In the genomic region with DNA sequence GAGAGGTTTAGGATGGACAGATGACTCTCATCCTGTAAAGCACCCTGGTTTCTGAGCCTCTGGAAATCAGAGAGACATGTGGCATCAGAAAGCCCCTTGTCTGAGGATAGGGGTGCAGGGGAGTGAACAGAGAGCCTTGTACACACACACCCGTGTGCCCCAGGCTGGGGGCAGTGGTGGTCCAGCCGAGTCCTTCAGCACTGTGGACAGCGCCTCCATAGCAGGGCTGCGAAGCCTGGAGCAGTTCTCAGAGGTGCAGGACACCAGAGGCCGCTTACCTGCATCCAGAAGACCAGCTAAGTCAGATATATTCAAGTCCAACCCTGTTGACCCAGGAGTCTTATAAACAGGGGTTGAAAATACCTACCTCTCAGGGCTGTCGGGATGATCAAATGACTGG, we compare ENCODE assay signal across 21 cellular contexts. TPM values are rescaled to one million over a fixed set of nuclear protein-coding genes. Genes with fewer than 3 reads are reported as not detected.
DNase-seq lines count a peak whose midpoint lies in the region; ATAC-seq and TF ChIP-seq lines count a peak whose summit lies in the region.
"Had no signal": no experiment of that assay in that cellular context is flagged by ENCODE, and none has a peak within 500 bp of the region (broad histone marks: within the 10 kb centered on the region; RNA-seq: fewer than 3 reads in every experiment).

No MANE protein-coding gene starts in this region.

- H3K9me3 ChIP-seq in right atrium auricular region: no peaks in the 10 kb centered on the region
- no peaks in the 10 kb centered on the region for H3K9me3 ChIP-seq in RWPE2 (ENCODE audit: severe bottlenecking)
- H3K9me3 ChIP-seq in right cardiac atrium (ENCODE audit: control insufficient read depth, low read length): no peaks in the 10 kb centered on the region
- H3K9me3 ChIP-seq: left lung, mucosa of descending colon had no signal

- no peak overlapping the region for H3K27ac ChIP-seq in right atrium auricular region
- H3K27ac ChIP-seq in RWPE2 (ENCODE audit: poor library complexity, severe bottlenecking): no peak overlapping the region
- no peak overlapping the region for H3K27ac ChIP-seq in right cardiac atrium (ENCODE audit: low read length)
- H3K27ac ChIP-seq: left lung had no signal

- WGBS in right cardiac atrium: 41% methylated on average over 6 of the region's 6 CpGs

- H3K4me1 ChIP-seq in right atrium auricular region (peaks cover 0 to 10% of the 10 kb centered on the region in 2 donors), RWPE2 (ENCODE audit: insufficient read depth, poor library complexity, severe bottlenecking) (no peaks in the 10 kb centered on the region), right cardiac atrium (ENCODE audit: control insufficient read depth, insufficient read depth, low read length) (no peaks in the 10 kb centered on the region)

- peak; percentile 37 for ATAC-seq in Right ventricle myocardium inferior
- ATAC-seq in RWPE2 (ENCODE audit: low read depth): peak; percentile 42; the same call in 1 of the 3 replicates
- ATAC-seq in right cardiac atrium: no peak
- ATAC-seq: left lung, mucosa of descending colon had no signal

- H3K27me3 ChIP-seq in right atrium auricular region (no peaks in the 10 kb centered on the region), RWPE2 (ENCODE audit: insufficient read depth, poor library complexity, severe bottlenecking) (no peaks in the 10 kb centered on the region), right cardiac atrium (ENCODE audit: control insufficient read depth, insufficient read depth) (no peaks in the 10 kb centered on the region)

- intact Hi-C loops in Right ventricle myocardium inferior (cut with DNase I) (no loop called here), right cardiac atrium (cut with DNase I) (loop anchor here in 1 of 4 donors (10.0 kb wide), 1 partner anchor 77 kb away; no protein-coding TSS in a partner anchor)

- H3K36me3 ChIP-seq in right atrium auricular region (no peaks in the 10 kb centered on the region), RWPE2 (ENCODE audit: low read depth) (no peaks in the 10 kb centered on the region)
- H3K36me3 ChIP-seq: left lung had no signal

- peak; percentile 16 for DNase-seq in Right ventricle myocardium inferior (ENCODE audit: missing footprints)
- no peak for DNase-seq in right atrium auricular region (ENCODE audit: low spot score)
- DNase-seq in RWPE2 (ENCODE audit: low spot score): no peak
- DNase-seq in right cardiac atrium: peak in 2 of 3 donors; percentile 31 to 54
- DNase-seq in retina: peak; percentile 58
- no peak for DNase-seq in occipital lobe (lab: John Stamatoyannopoulos, UW)
- DNase-seq in DMS53 (lab: John Stamatoyannopoulos, UW): no peak
- no peak for DNase-seq in cortex of kidney (lab: John Stamatoyannopoulos, UW)
- DNase-seq: activated CD8-positive, alpha-beta memory T cell treated with anti-CD3 and anti-CD28 coated beads for 24 hours; amygdala; CD8-positive, alpha-beta memory T cell; DMS79; effector CD8-positive, alpha-beta T cell; Kasumi-1; mucosa of descending colon; NCI-H1048; NCI-H446; stimulated activated CD4-positive, alpha-beta T cell treated with anti-CD3 and anti-CD28 coated beads, Interleukin-1b, Interleukin-23, amount 100 ng/mL, for 48 hours; stimulated activated naive CD8-positive, alpha-beta T cell treated with anti-CD3 and anti-CD28 coated beads, Interleukin-15, Interleukin-2, amounts not matched to agents 100 U/mL and 50 U/mL, for 24 hours; SW 1271 had no signal

- TF ChIP-seq CTCF in right atrium auricular region (IDR thresholded peaks at IDR 0.05): no peak
- no peak for TF ChIP-seq CTCF in RWPE2 (IDR thresholded peaks at IDR 0.05; ENCODE audit: poor library complexity, severe bottlenecking)

- H3K4me3 ChIP-seq in right atrium auricular region (no peak overlapping the region), RWPE2 (ENCODE audit: severe bottlenecking) (no peak overlapping the region), right cardiac atrium (ENCODE audit: low read length) (no peak overlapping the region)
- H3K4me3 ChIP-seq: left lung, mucosa of descending colon had no signal

RNA-seq across cellular contexts. Expression of a gene that starts 11.5 kb away (rescaled TPM):
- total RNA-seq in Right ventricle myocardium inferior (41.7 TPM), right atrium auricular region (10 to 100 TPM; 17.2 to 32.1 TPM), right cardiac atrium (10 to 100 TPM; 40.1 to 58.9 (median 54.3) TPM), occipital lobe (5.5 TPM)
- polyA plus RNA-seq in right cardiac atrium: 27.8 TPM

Comparison
In these comparisons a context has a peak if more than half of its experiments do, and no peak if none do; other contexts are left out.
1. ATAC-seq: peak in Right ventricle myocardium inferior (single experiment) and RWPE2 (single experiment); none in right cardiac atrium (0 of 2).
2. DNase-seq: peak in Right ventricle myocardium inferior (single experiment), right cardiac atrium (2 of 3) and retina (single experiment); none in right atrium auricular region (single experiment), RWPE2 (single experiment), occipital lobe (single experiment), DMS53 (single experiment) and cortex of kidney (single experiment).